29 cellular contexts compared by ENCODE assay signal in the genomic region with DNA sequence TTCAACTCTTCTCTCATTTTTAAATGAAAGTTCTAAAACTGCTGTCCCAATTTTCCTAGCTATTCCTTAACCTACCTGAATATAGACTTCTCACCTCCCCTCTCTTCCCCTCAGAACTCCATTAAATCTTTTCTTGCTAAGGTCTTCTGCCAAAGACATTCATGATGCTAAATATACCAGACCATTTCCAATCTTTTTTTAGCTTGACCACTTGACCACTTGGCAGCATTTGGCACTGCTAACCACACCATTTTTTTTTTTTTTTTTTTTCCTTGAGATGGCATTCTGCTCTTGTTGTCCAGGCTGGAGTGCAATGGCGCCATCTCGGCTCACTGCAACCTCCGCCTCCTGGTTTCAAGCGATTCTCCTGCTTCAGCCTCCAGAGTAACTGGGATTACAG.
"Had no signal": no experiment of that assay in that cellular context is flagged by ENCODE, and none has a peak within 500 bp of the region (broad histone marks: within the 10 kb centered on the region; RNA-seq: fewer than 3 reads in every experiment).

No MANE protein-coding gene starts in this region.

- H3K36me3 Mint-ChIP-seq: naive B cell; natural killer cell treated with Interleukin-12 subunit alpha and Interleukin-12 subunit beta and Interleukin-15 and Interleukin-18, amount 100 ng/mL, for 72 hours had no signal

- H3K4me3 Mint-ChIP-seq: effector memory CD8-positive, alpha-beta T cell; immature natural killer cell; naive B cell; natural killer cell treated with Interleukin-12 subunit alpha and Interleukin-12 subunit beta and Interleukin-15 and Interleukin-18, amount 100 ng/mL, for 72 hours; neural crest cell; stimulated activated naive B cell treated with anti-CD40 and anti-IgM and Interleukin-4, amounts not matched to agents 10 μg/mL and 1 μg/mL and 100 μg/mL, for 72 hours; stimulated activated naive CD8-positive, alpha-beta T cell treated with anti-CD3 and anti-CD28 coated beads, Interleukin-15, Interleukin-2, amounts not matched to agents 100 ng/mL and 50 ng/mL, for 24 hours had no signal

- H3K27me3 Mint-ChIP-seq: effector memory CD8-positive, alpha-beta T cell; naive B cell; natural killer cell treated with Interleukin-12 subunit alpha and Interleukin-12 subunit beta and Interleukin-15 and Interleukin-18, amount 100 ng/mL, for 72 hours; stimulated activated naive B cell treated with anti-CD40 and anti-IgM and Interleukin-4, amounts not matched to agents 10 μg/mL and 1 μg/mL and 100 μg/mL, for 72 hours; stimulated activated naive CD8-positive, alpha-beta T cell treated with anti-CD3 and anti-CD28 coated beads, Interleukin-15, Interleukin-2, amounts not matched to agents 100 ng/mL and 50 ng/mL, for 24 hours had no signal

- H3K36me3 ChIP-seq: esophagus squamous epithelium, lower lobe of right lung, neutrophil, pancreas, sigmoid colon, thoracic aorta, tibial nerve, upper lobe of left lung had no signal

- FAIRE-seq: endometrium, pancreas, small intestine, urothelium cell line had no signal

- H3K9me3 Mint-ChIP-seq: effector memory CD8-positive, alpha-beta T cell; immature natural killer cell; naive B cell; natural killer cell treated with Interleukin-12 subunit alpha and Interleukin-12 subunit beta and Interleukin-15 and Interleukin-18, amount 100 ng/mL, for 72 hours; neural crest cell; stimulated activated naive B cell treated with anti-CD40 and anti-IgM and Interleukin-4, amounts not matched to agents 10 μg/mL and 1 μg/mL and 100 μg/mL, for 72 hours; stimulated activated naive CD8-positive, alpha-beta T cell treated with anti-CD3 and anti-CD28 coated beads, Interleukin-15, Interleukin-2, amounts not matched to agents 100 ng/mL and 50 ng/mL, for 24 hours had no signal

- ATAC-seq: effector memory CD8-positive, alpha-beta T cell; left colon; left ventricle myocardium superior; lower lobe of right lung; natural killer cell treated with Interleukin-12 subunit alpha and Interleukin-12 subunit beta and Interleukin-15 and Interleukin-18, amount 100 ng/mL, for 72 hours; pancreas; right cardiac atrium; stimulated activated naive B cell treated with anti-CD40 and anti-IgM and Interleukin-4, amounts not matched to agents 10 μg/mL and 1 μg/mL and 100 μg/mL, for 72 hours had no signal

- DNase-seq: cortex of kidney; effector memory CD8-positive, alpha-beta T cell; erythroblast; esophagus squamous epithelium; foreskin melanocyte; hypothalamus; immature natural killer cell; islet precursor cell; kidney glomerular epithelial cell; left colon; left ventricle myocardium superior; lower lobe of right lung; naive B cell; pancreas; right cardiac atrium; sigmoid colon; small intestine; stimulated activated CD4-positive, alpha-beta T cell treated with anti-CD3 and anti-CD28 coated beads, Interleukin-15, amount 100 ng/mL, for 24 hours; stimulated activated CD4-positive, alpha-beta T cell treated with anti-CD3 and anti-CD28 coated beads, Interleukin-2, amount 100 ng/mL, for 48 hours; stimulated activated naive B cell treated with anti-CD40 and anti-IgM and Interleukin-4, amounts not matched to agents 10 μg/mL and 1 μg/mL and 100 μg/mL, for 72 hours; upper lobe of left lung had no signal

- H3K27ac Mint-ChIP-seq: effector memory CD8-positive, alpha-beta T cell; natural killer cell treated with Interleukin-12 subunit alpha and Interleukin-12 subunit beta and Interleukin-15 and Interleukin-18, amount 100 ng/mL, for 72 hours; stimulated activated naive B cell treated with anti-CD40 and anti-IgM and Interleukin-4, amounts not matched to agents 10 μg/mL and 1 μg/mL and 100 μg/mL, for 72 hours; stimulated activated naive CD8-positive, alpha-beta T cell treated with anti-CD3 and anti-CD28 coated beads, Interleukin-15, Interleukin-2, amounts not matched to agents 100 ng/mL and 50 ng/mL, for 24 hours had no signal

- H3K27ac ChIP-seq: esophagus squamous epithelium, lower lobe of right lung, neutrophil, pancreas, sigmoid colon, tibial nerve, upper lobe of left lung had no signal

- H3K9me3 ChIP-seq: esophagus squamous epithelium, lower lobe of right lung, neutrophil, pancreas, sigmoid colon, thoracic aorta, tibial nerve, upper lobe of left lung had no signal

- H3K4me3 ChIP-seq: esophagus squamous epithelium, lower lobe of right lung, pancreas, sigmoid colon, thoracic aorta, tibial nerve, upper lobe of left lung had no signal

- H3K27me3 ChIP-seq: esophagus squamous epithelium, neutrophil, pancreas, sigmoid colon, tibial nerve, upper lobe of left lung had no signal
